In genomic region chr3:14152233-14152962, GRCh38 we compare ENCODE assay signal across 10 cellular contexts. TPM values are rescaled to one million over a fixed set of nuclear protein-coding genes. Genes with fewer than 3 reads are reported as not detected.
DNase-seq lines count a peak whose midpoint lies in the region; ATAC-seq, FAIRE-seq and TF ChIP-seq lines count a peak whose summit lies in the region.
"Had no signal": no experiment of that assay in that cellular context is flagged by ENCODE, and none has a peak within 500 bp of the region (broad histone marks: within the 10 kb centered on the region; RNA-seq: fewer than 3 reads in every experiment).

No MANE protein-coding gene starts in this region.

- H3K4me3 ChIP-seq in BLaER1 (no peak overlapping the region), keratinocyte (ENCODE audit: control insufficient read depth in 2 of 3, extremely low read depth in 1 of 3, insufficient read depth in 2 of 3, low read depth in 1 of 3, low read length in 3 of 3) (no peak overlapping the region)

- H3K9ac ChIP-seq in BLaER1 (no peak overlapping the region), keratinocyte (ENCODE audit: control insufficient read depth, extremely low read depth, insufficient read depth, low read length) (no peak overlapping the region)

- peaks cover 66% of the 10 kb centered on the region for H4K20me1 ChIP-seq in BLaER1
- no peaks in the 10 kb centered on the region for H4K20me1 ChIP-seq in keratinocyte (ENCODE audit: control insufficient read depth, extremely low read depth, insufficient read depth, low read length)

- H3K79me2 ChIP-seq in keratinocyte (ENCODE audit: control insufficient read depth, insufficient read depth, low read length), result peaks cover 11% of the 10 kb centered on the region

- FAIRE-seq in keratinocyte (lab: Jason Lieb, UNC), result no peak
- FAIRE-seq: GM12891 had no signal

- H3K36me3 ChIP-seq in BLaER1 (peaks cover 61% of the 10 kb centered on the region), keratinocyte (ENCODE audit: control insufficient read depth in 2 of 2, extremely low read depth in 1 of 2, insufficient read depth in 2 of 2, low read length in 2 of 2) (peaks cover 36 to 60% of the 10 kb centered on the region in 2 experiments)

- DNase-seq in keratinocyte (ENCODE audit: low read depth, low spot score) (no peak), NCI-H1436 treated with DMSO at 0.1 percent for 48 hours (lab: John Stamatoyannopoulos, UW) (no peak), SIG-M5 treated with dmso at 0.1 percent for 504 hours (lab: John Stamatoyannopoulos, UW; ENCODE audit: unreplicated experiment) (no peak), AG08395 (ENCODE audit: low spot score) (no peak)
- DNase-seq: cortex of kidney had no signal

- H3K4me1 ChIP-seq in BLaER1 (peaks cover 28% of the 10 kb centered on the region), keratinocyte (ENCODE audit: control insufficient read depth, extremely low read depth, insufficient read depth, low read length) (peaks cover 24% of the 10 kb centered on the region)

- H3K4me2 ChIP-seq in BLaER1 (peak overlapping the region; percentile 6; the same call in 1 of the 2 replicates), keratinocyte (ENCODE audit: control insufficient read depth, extremely low read depth, insufficient read depth, low read depth, low read length) (no peak overlapping the region)

- TF ChIP-seq CTCF in GM12873 (IDR thresholded peaks at IDR 0.05; ENCODE audit: insufficient read depth, low read depth, low read length, missing control alignments), result peak; percentile 36
- TF ChIP-seq CTCF in keratinocyte (optimal IDR thresholded peaks at IDR 0.05 in 1 of 3, IDR thresholded peaks at IDR 0.05 in 1 of 3, conservative IDR thresholded peaks at IDR 0.05 in 1 of 3; ENCODE audit: extremely low read depth in 1 of 3, insufficient read depth in 2 of 3, low read length in 3 of 3), result peak; percentile 33 to 52 (median 40)

- no peak overlapping the region for H3K27ac ChIP-seq in BLaER1
- H3K27ac ChIP-seq in keratinocyte (ENCODE audit: control insufficient read depth, insufficient read depth, low read length), result no peak overlapping the region

- H3K9me1 ChIP-seq in keratinocyte (ENCODE audit: control insufficient read depth, extremely low read depth, insufficient read depth, low read length), result no peaks in the 10 kb centered on the region

- H3K9me3 ChIP-seq in BLaER1 (no peaks in the 10 kb centered on the region), keratinocyte (ENCODE audit: control insufficient read depth, low read depth, low read length) (no peaks in the 10 kb centered on the region)

- dilution Hi-C loops in keratinocyte (cut with MboI; ENCODE audit: extremely low pct_ligation_motif_present, low sequenced_read_pairs), result no loop called here

- peak; percentile 17; the same call in 2 of the 3 replicates for ATAC-seq in SK-N-SH treated with all-trans-retinoic acid at 6 μM for 48 hours
- no peak for ATAC-seq in GM18511 (IDR thresholded peaks at IDR 0.05; ENCODE audit: unreplicated experiment)

- no peak overlapping the region for H2AFZ ChIP-seq in keratinocyte (ENCODE audit: control insufficient read depth, low read length)

- no peaks in the 10 kb centered on the region; the same call in 1 of the 2 replicates for H3K27me3 ChIP-seq in BLaER1
- H3K27me3 ChIP-seq in keratinocyte (ENCODE audit: control insufficient read depth, extremely low read depth, insufficient read depth, low read length), result no peaks in the 10 kb centered on the region

TF ChIP-seq in SK-N-SH treated with all-trans-retinoic acid at 6 μM for 48 hours, 23 proteins besides CTCF, POLR2A, EP300 and RAD21:
- TF ChIP-seq BACH2 (CRISPR knock-in tag; IDR thresholded peaks at IDR 0.05; ENCODE audit: borderline replicate concordance) (no peak), ZFP3 (CRISPR knock-in tag; IDR thresholded peaks at IDR 0.05) (no peak), GLIS3 (CRISPR knock-in tag; IDR thresholded peaks at IDR 0.05) (no peak)

RNA-seq across cellular contexts. Expression of gene XPC, which starts 26.0 kb away (rescaled TPM):
- 19.4 to 24.9 TPM (median 22.0 TPM) in 3 replicates for polyA plus RNA-seq in keratinocyte
- polyA plus RNA-seq in keratinocyte (2011; ENCODE audit: low read depth), result 91.7 TPM
- polyA plus RNA-seq in keratinocyte (2011; cell fraction: cytosol; rRNA removed), result 24.3 and 40.5 TPM in 2 replicates
- polyA plus RNA-seq in keratinocyte (2011; cell fraction: nucleus; rRNA removed), result 72.5 and 73.3 TPM in 2 replicates
- polyA plus RNA-seq in keratinocyte (2012; ENCODE audit: low replicate concordance), result 27.5 and 32.6 TPM in 2 replicates
- polyA minus RNA-seq in keratinocyte, result 23.4 to 28.6 TPM (median 24.8 TPM) in 3 replicates
- polyA minus RNA-seq in keratinocyte (2011; cell fraction: cytosol; rRNA and poly(A)+ RNA removed), result 11.9 TPM
- 32.7 and 46.7 TPM in 2 replicates for polyA minus RNA-seq in keratinocyte (2011; cell fraction: nucleus; rRNA and poly(A)+ RNA removed)

RNA-seq across cellular contexts. Expression of gene LSM3, which starts 26.2 kb away (rescaled TPM):
- 10.7 to 26.1 TPM (median 13.2 TPM) in 3 replicates for polyA plus RNA-seq in keratinocyte
- polyA plus RNA-seq in keratinocyte (2011; ENCODE audit: low read depth), result 28.0 TPM
- 13.9 and 18.7 TPM in 2 replicates for polyA plus RNA-seq in keratinocyte (2011; cell fraction: cytosol; rRNA removed)
- 2.3 and 5.2 TPM in 2 replicates for polyA plus RNA-seq in keratinocyte (2011; cell fraction: nucleus; rRNA removed)
- 13.6 and 21.0 TPM in 2 replicates for polyA plus RNA-seq in keratinocyte (2012; ENCODE audit: low replicate concordance)
- polyA minus RNA-seq in keratinocyte, result 0.56 to 3.4 TPM (median 0.96 TPM) in 3 replicates
- polyA minus RNA-seq in keratinocyte (2011; cell fraction: cytosol; rRNA and poly(A)+ RNA removed), result 2.7 TPM
- polyA minus RNA-seq in keratinocyte (2011; cell fraction: nucleus; rRNA and poly(A)+ RNA removed), result 0.32 and 0.93 TPM in 2 replicates

RNA-seq across cellular contexts. Expression of gene TMEM43, which starts 27.5 kb away (rescaled TPM):
- 98.8 to 117 TPM (median 111 TPM) in 3 replicates for polyA plus RNA-seq in keratinocyte
- 31.8 TPM for polyA plus RNA-seq in keratinocyte (2011; ENCODE audit: low read depth)
- polyA plus RNA-seq in keratinocyte (2011; cell fraction: cytosol; rRNA removed), result 65.1 and 66.9 TPM in 2 replicates
- polyA plus RNA-seq in keratinocyte (2011; cell fraction: nucleus; rRNA removed), result 236 TPM in 2 replicates
- polyA plus RNA-seq in keratinocyte (2012; ENCODE audit: low replicate concordance), result 69.7 and 81.4 TPM in 2 replicates
- polyA minus RNA-seq in keratinocyte, result 114 to 170 TPM (median 147 TPM) in 3 replicates
- 81.9 TPM for polyA minus RNA-seq in keratinocyte (2011; cell fraction: cytosol; rRNA and poly(A)+ RNA removed)
- polyA minus RNA-seq in keratinocyte (2011; cell fraction: nucleus; rRNA and poly(A)+ RNA removed), result 136 and 182 TPM in 2 replicates

RNA-seq across cellular contexts. Expression of gene CHCHD4, which starts 27.7 kb away (rescaled TPM):
- polyA plus RNA-seq in keratinocyte, result 12.0 to 22.1 TPM (median 19.8 TPM) in 3 replicates
- 7.4 TPM for polyA plus RNA-seq in keratinocyte (2011; ENCODE audit: low read depth)
- 17.1 and 21.0 TPM in 2 replicates for polyA plus RNA-seq in keratinocyte (2011; cell fraction: cytosol; rRNA removed)
- 7.7 and 7.8 TPM in 2 replicates for polyA plus RNA-seq in keratinocyte (2011; cell fraction: nucleus; rRNA removed)
- 14.2 and 15.8 TPM in 2 replicates for polyA plus RNA-seq in keratinocyte (2012; ENCODE audit: low replicate concordance)
- polyA minus RNA-seq in keratinocyte, result 3.8 to 12.4 TPM (median 7.0 TPM) in 3 replicates
- 4.8 TPM for polyA minus RNA-seq in keratinocyte (2011; cell fraction: cytosol; rRNA and poly(A)+ RNA removed)
- 2.6 and 3.3 TPM in 2 replicates for polyA minus RNA-seq in keratinocyte (2011; cell fraction: nucleus; rRNA and poly(A)+ RNA removed)
